8 cellular contexts compared by ENCODE assay signal in genomic region chr10:69801094-69801433, GRCh38. TPM values are rescaled to one million over a fixed set of nuclear protein-coding genes. Genes with fewer than 3 reads are reported as not detected.
DNase-seq lines count a peak whose midpoint lies in the region; ATAC-seq lines count a peak whose summit lies in the region.

No MANE protein-coding gene starts in this region.

- CTCF ChIA-PET in activated naive CD4-positive, alpha-beta T cell treated with anti-CD3 and anti-CD28 coated beads, Interleukin-2, amount 10 ng/mL, durations not matched to agents 7 days and 5 days (lab: Charles Lee) = interaction anchor here (0.6 to 4.7 kb wide), 10 partner anchors 8 to 181 kb away, joined by 3 to 29 read pairs (median 4); no protein-coding TSS in a partner anchor

- H3K4me1 ChIP-seq in right cardiac atrium (ENCODE audit: control insufficient read depth, insufficient read depth, low read length) (peaks cover 3% of the 10 kb centered on the region), skeletal muscle tissue (ENCODE audit: control insufficient read depth in 3 of 3, insufficient read depth in 3 of 3, low read length in 3 of 3) (peaks cover 6 to 33% (median 25%) of the 10 kb centered on the region in 3 donors)

- intact Hi-C loops in right cardiac atrium (cut with DNase I) = loop anchor here in 3 of 4 donors (5.0 to 10.0 kb wide), 5 partner anchors 69 to 159 kb away; no protein-coding TSS in a partner anchor

- H3K4me3 ChIP-seq in right cardiac atrium (ENCODE audit: low read length) (peak overlapping the region; percentile 19), skeletal muscle tissue (ENCODE audit: low read length in 3 of 3) (peak overlapping the region; percentile 54 to 81 (median 77))

- H3K9ac ChIP-seq in skeletal muscle tissue (ENCODE audit: low read depth in 1 of 3, low read length in 3 of 3) = peak overlapping the region; percentile 84 to 90 (median 88)

- ATAC-seq in right cardiac atrium = peak; percentile 50 to 56

- H3K9me3 Mint-ChIP-seq in activated naive CD4-positive, alpha-beta T cell treated with anti-CD3 and anti-CD28 coated beads, Interleukin-2, amount 10 ng/mL, durations not matched to agents 7 days and 5 days = peaks cover 3% of the 10 kb centered on the region

- H3K36me3 ChIP-seq in skeletal muscle tissue (ENCODE audit: control insufficient read depth in 3 of 3, insufficient read depth in 3 of 3, low read length in 3 of 3) = no peaks in the 10 kb centered on the region

- DNase-seq in NCI-H748 (lab: John Stamatoyannopoulos, UW; ENCODE audit: unreplicated experiment) = peak; percentile 50
- no peak for DNase-seq in NCI-H748 treated with DMSO at 0.1 percent for 48 hours (lab: John Stamatoyannopoulos, UW)
- peak; percentile 2 for DNase-seq in NCI-H2171 (lab: John Stamatoyannopoulos, UW)
- DNase-seq in activated naive CD4-positive, alpha-beta T cell treated with anti-CD3 and anti-CD28 coated beads, Interleukin-2, amount 10 ng/mL, durations not matched to agents 7 days and 5 days = peak; percentile 57
- peak; percentile 50 to 80 (median 73) for DNase-seq in right cardiac atrium
- DNase-seq in amniotic stem cell (lab: John Stamatoyannopoulos, UW) = no peak
- no peak for DNase-seq in NCI-H2196 (lab: John Stamatoyannopoulos, UW; ENCODE audit: unreplicated experiment)

- peaks cover 92% of the 10 kb centered on the region for H3K27me3 Mint-ChIP-seq in activated naive CD4-positive, alpha-beta T cell treated with anti-CD3 and anti-CD28 coated beads, Interleukin-2, amount 10 ng/mL, durations not matched to agents 7 days and 5 days

- H3K27me3 ChIP-seq in right cardiac atrium (ENCODE audit: control insufficient read depth, insufficient read depth) (no peaks in the 10 kb centered on the region), skeletal muscle tissue (ENCODE audit: control insufficient read depth in 3 of 3, insufficient read depth in 3 of 3, low read length in 3 of 3) (peaks cover 3 to 11% (median 9%) of the 10 kb centered on the region in 3 donors)

- H3K36me3 Mint-ChIP-seq in activated naive CD4-positive, alpha-beta T cell treated with anti-CD3 and anti-CD28 coated beads, Interleukin-2, amount 10 ng/mL, durations not matched to agents 7 days and 5 days = no peaks in the 10 kb centered on the region

- WGBS in right cardiac atrium = 18% methylated on average over 8 of the region's 8 CpGs

- H3K27ac Mint-ChIP-seq in activated naive CD4-positive, alpha-beta T cell treated with anti-CD3 and anti-CD28 coated beads, Interleukin-2, amount 10 ng/mL, durations not matched to agents 7 days and 5 days = no peak overlapping the region

- H3K9me3 ChIP-seq in right cardiac atrium (ENCODE audit: control insufficient read depth, low read length) (no peaks in the 10 kb centered on the region), skeletal muscle tissue (ENCODE audit: control insufficient read depth in 3 of 3, low read length in 3 of 3) (peaks cover 0 to under 1% (median 0%) of the 10 kb centered on the region in 3 donors)

- peaks cover 14% of the 10 kb centered on the region for H3K4me1 Mint-ChIP-seq in activated naive CD4-positive, alpha-beta T cell treated with anti-CD3 and anti-CD28 coated beads, Interleukin-2, amount 10 ng/mL, durations not matched to agents 7 days and 5 days

- H3K27ac ChIP-seq in right cardiac atrium (ENCODE audit: low read length) (peak overlapping the region; percentile 71), skeletal muscle tissue (ENCODE audit: low read depth, low read length) (peak overlapping the region; percentile 72)

- no peak overlapping the region for H3K4me3 Mint-ChIP-seq in activated naive CD4-positive, alpha-beta T cell treated with anti-CD3 and anti-CD28 coated beads, Interleukin-2, amount 10 ng/mL, durations not matched to agents 7 days and 5 days

RNA-seq across cellular contexts. Expression of gene COL13A1, which starts 0.6 kb away (rescaled TPM):
- total RNA-seq in right cardiac atrium = 10 to 100 TPM in 2 of 4 donors, 1 to 10 TPM in 2; 4.4 to 13.7 (median 10.4) TPM
- polyA plus RNA-seq in right cardiac atrium = 6.8 TPM
- 13.0 TPM for total RNA-seq in skeletal muscle tissue

Comparison
In these comparisons a context has a peak if more than half of its experiments do, and no peak if none do; other contexts are left out.
1. DNase-seq: peak in NCI-H748 (single experiment), NCI-H2171 (single experiment), activated naive CD4-positive, alpha-beta T cell treated with anti-CD3 and anti-CD28 coated beads, Interleukin-2, amount 10 ng/mL, durations not matched to agents 7 days and 5 days (single experiment) and right cardiac atrium (3 of 3); none in NCI-H748 treated with DMSO at 0.1 percent for 48 hours (single experiment), amniotic stem cell (single experiment) and NCI-H2196 (single experiment).